Comparison of ENCODE assay signal across 8 cellular contexts in the genomic region with DNA sequence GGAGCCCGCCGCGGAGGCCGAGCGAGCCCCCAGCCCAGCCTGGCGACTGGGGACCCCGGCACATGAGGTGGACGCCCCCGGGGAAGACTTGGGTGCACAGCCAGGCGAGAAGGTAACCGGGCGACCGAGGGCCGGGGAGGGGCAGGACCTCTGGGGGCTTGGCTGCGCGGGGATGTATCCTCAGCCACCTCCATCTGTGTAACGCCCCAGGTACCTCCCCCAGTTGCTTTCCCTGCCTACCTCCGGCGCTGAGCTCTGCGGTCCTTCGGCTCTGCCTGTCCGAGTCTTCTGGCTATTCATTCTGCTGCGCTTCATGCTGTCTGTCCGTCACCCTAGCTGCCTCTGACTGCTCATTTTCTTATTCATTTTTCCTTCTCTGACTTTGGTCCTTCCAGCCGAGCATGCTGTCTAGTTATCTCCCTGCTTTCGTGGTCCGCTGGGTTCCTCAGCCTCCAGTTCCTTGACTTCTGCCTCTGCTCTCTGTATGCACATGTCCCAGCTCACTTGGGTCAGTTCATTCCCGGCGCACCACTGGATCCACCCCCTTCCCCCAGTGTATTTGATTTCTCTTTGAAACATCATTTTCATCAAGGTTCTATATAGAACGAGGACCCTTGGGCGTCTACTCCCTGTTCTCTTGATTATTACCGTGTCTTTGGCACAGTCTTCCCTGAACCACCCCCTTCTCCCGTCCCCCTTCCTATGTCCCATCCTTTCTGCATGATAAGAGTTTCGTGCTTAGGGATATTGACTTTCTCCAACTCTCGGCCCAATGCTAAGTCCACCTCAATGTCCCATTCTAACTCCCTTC. TPM values are rescaled to one million over a fixed set of nuclear protein-coding genes. Genes with fewer than 3 reads are reported as not detected.
DNase-seq lines count a peak whose midpoint lies in the region; ATAC-seq and TF ChIP-seq lines count a peak whose summit lies in the region.

No MANE protein-coding gene starts in this region.

- peak overlapping the region; percentile 64 for H2AFZ ChIP-seq in SU-DHL-6 (ENCODE audit: low read depth, low read length, severe bottlenecking)

- H3K4me2 ChIP-seq in SU-DHL-6 (ENCODE audit: low read depth, low read length, poor library complexity, severe bottlenecking): peak overlapping the region; percentile 82

- H3K9ac ChIP-seq in SU-DHL-6 (ENCODE audit: low read length): peak overlapping the region; percentile 57

- H3K27me3 ChIP-seq in SU-DHL-6 (ENCODE audit: low read length) (no peaks in the 10 kb centered on the region), adrenal gland (no peaks in the 10 kb centered on the region), right cardiac atrium (ENCODE audit: control insufficient read depth, insufficient read depth) (no peaks in the 10 kb centered on the region), aorta (ENCODE audit: control insufficient read depth in 1 of 2, insufficient read depth in 2 of 2, low read length in 1 of 2) (no peaks in the 10 kb centered on the region)

- peak; percentile 80 for DNase-seq in D341Med (ENCODE audit: low spot score)
- DNase-seq in HuH-7.5 (ENCODE audit: low spot score): peak; percentile 73
- peak; percentile 52 to 78 (median 58) for DNase-seq in adrenal gland
- peak; percentile 47 to 73 (median 66) for DNase-seq in right cardiac atrium
- DNase-seq in retina: peak; percentile 75
- peak; percentile 63 to 80 for DNase-seq in aorta

- H3K4me3 ChIP-seq in SU-DHL-6 (ENCODE audit: insufficient read depth, low read length, poor library complexity, severe bottlenecking) (peak overlapping the region; percentile 66), adrenal gland (peak overlapping the region in 2 of 4 donors; percentile 74 to 88), right cardiac atrium (ENCODE audit: low read length) (peak overlapping the region; percentile 99), aorta (ENCODE audit: low read length in 2 of 2) (peak overlapping the region; percentile 87 to 91)

- WGBS in adrenal gland, 4 donors: 1 to 3% (median 2%) methylated on average over 15 to 28 of the region's 35 CpGs
- WGBS in right cardiac atrium: 1% methylated on average over 30 of the region's 35 CpGs
- WGBS in aorta, 2 donors: 1% methylated on average over 19 to 30 of the region's 35 CpGs

- no peaks in the 10 kb centered on the region for H3K9me2 ChIP-seq in SU-DHL-6 (replicated peaks; ENCODE audit: insufficient read depth, low read length)

- no peak for TF ChIP-seq POLR2A in adrenal gland (IDR thresholded peaks at IDR 0.05)

- peaks cover 5 to 23% of the 10 kb centered on the region in 2 donors for H3K4me1 ChIP-seq in adrenal gland (replicated peaks in 1 of 2)
- peaks cover 2% of the 10 kb centered on the region for H3K4me1 ChIP-seq in right cardiac atrium (ENCODE audit: control insufficient read depth, insufficient read depth, low read length)
- peaks cover 0 to 6% of the 10 kb centered on the region in 2 donors for H3K4me1 ChIP-seq in aorta (ENCODE audit: control insufficient read depth in 1 of 2, insufficient read depth in 2 of 2, low read length in 2 of 2)

- intact Hi-C loops in adrenal gland (cut with DNase I): no loop called here
- intact Hi-C loops in right cardiac atrium (cut with DNase I): no loop called here
- intact Hi-C loops in aorta (cut with DNase I): loop anchor here (1.0 to 5.0 kb wide), 2 partner anchors 34 to 37 kb away; a partner anchor contains a TSS

- H3K36me3 ChIP-seq in SU-DHL-6 (ENCODE audit: low read length) (no peaks in the 10 kb centered on the region), adrenal gland (replicated peaks in 1 of 2) (no peaks in the 10 kb centered on the region), aorta (ENCODE audit: control insufficient read depth in 1 of 2, insufficient read depth in 2 of 2, low read length in 1 of 2) (no peaks in the 10 kb centered on the region)

- TF ChIP-seq CTCF in SU-DHL-6 (IDR thresholded peaks at IDR 0.05; ENCODE audit: insufficient read depth, low read length, poor library complexity, severe bottlenecking): no peak
- TF ChIP-seq CTCF in adrenal gland (IDR thresholded peaks at IDR 0.05): no peak

- ATAC-seq in GM21515 (IDR thresholded peaks at IDR 0.05; ENCODE audit: unreplicated experiment) (peak; percentile 68), right cardiac atrium (peak; percentile 75 to 86), aorta (ENCODE audit: low FRiP score) (peak; percentile 64)

- no peaks in the 10 kb centered on the region for H4K20me1 ChIP-seq in SU-DHL-6 (ENCODE audit: low read depth, low read length)

- H3K79me2 ChIP-seq in SU-DHL-6 (ENCODE audit: insufficient read depth, low read length): no peaks in the 10 kb centered on the region

- H3F3A ChIP-seq in SU-DHL-6 (ENCODE audit: insufficient read depth): peaks cover 7% of the 10 kb centered on the region; the same call in 1 of the 2 replicates

- H3K27ac ChIP-seq in SU-DHL-6 (ENCODE audit: low read depth, low read length): no peak overlapping the region
- peak overlapping the region in 2 of 5 donors; percentile 85 to 88 for H3K27ac ChIP-seq in adrenal gland
- H3K27ac ChIP-seq in right cardiac atrium (ENCODE audit: low read length): peak overlapping the region; percentile 9
- peak overlapping the region in 1 of 2 donors; percentile 28 for H3K27ac ChIP-seq in aorta (ENCODE audit: low read depth in 1 of 2, low read length in 2 of 2)

- H3K9me3 ChIP-seq in SU-DHL-6 (ENCODE audit: insufficient read depth, low read length) (no peaks in the 10 kb centered on the region), adrenal gland (replicated peaks in 1 of 3) (no peaks in the 10 kb centered on the region), right cardiac atrium (ENCODE audit: control insufficient read depth, low read length) (no peaks in the 10 kb centered on the region), aorta (ENCODE audit: control insufficient read depth, low read length) (no peaks in the 10 kb centered on the region)

RNA-seq across cellular contexts. Expression of a gene that starts 0.6 kb away (rescaled TPM):
- total RNA-seq in adrenal gland (10 to 100 TPM; 10.9 to 47.7 (median 26.5) TPM), right cardiac atrium (10 to 100 TPM; 25.3 to 34.9 (median 27.8) TPM), aorta (10 to 100 TPM; 43.7 to 44.0 TPM)
- polyA plus RNA-seq in adrenal gland (10 to 100 TPM; 14.8 to 68.3 (median 43.1) TPM), right cardiac atrium (13.3 TPM), aorta (10 to 100 TPM; 10.5 to 58.3 TPM)

RNA-seq across cellular contexts. Expression of a gene that starts 34.5 kb away (rescaled TPM):
- total RNA-seq in adrenal gland: 100 to 1,000 TPM in 7 of 8 donors, 10 to 100 TPM in 1; 76.1 to 194 (median 143) TPM
- polyA plus RNA-seq in adrenal gland: 10 to 100 TPM; 48.8 to 95.5 (median 92.2) TPM
- total RNA-seq in right cardiac atrium: 100 to 1,000 TPM in 3 of 4 donors, 10 to 100 TPM in 1; 97.1 to 109 (median 106) TPM
- polyA plus RNA-seq in right cardiac atrium: 55.8 TPM
- total RNA-seq in aorta: 100 to 1,000 TPM in 1 of 2 donors, 10 to 100 TPM in 1; 82.9 to 105 TPM
- polyA plus RNA-seq in aorta: 10 to 100 TPM; 38.6 to 51.0 TPM

Comparison
In these comparisons a context has a peak if more than half of its experiments do, and no peak if none do; other contexts are left out.
1. intact Hi-C loops: an anchor here in aorta (1.0 to 5.0 kb wide); none called in adrenal gland and right cardiac atrium.